Comparison of ENCODE assay signal across 1 cellular context in the genomic region with DNA sequence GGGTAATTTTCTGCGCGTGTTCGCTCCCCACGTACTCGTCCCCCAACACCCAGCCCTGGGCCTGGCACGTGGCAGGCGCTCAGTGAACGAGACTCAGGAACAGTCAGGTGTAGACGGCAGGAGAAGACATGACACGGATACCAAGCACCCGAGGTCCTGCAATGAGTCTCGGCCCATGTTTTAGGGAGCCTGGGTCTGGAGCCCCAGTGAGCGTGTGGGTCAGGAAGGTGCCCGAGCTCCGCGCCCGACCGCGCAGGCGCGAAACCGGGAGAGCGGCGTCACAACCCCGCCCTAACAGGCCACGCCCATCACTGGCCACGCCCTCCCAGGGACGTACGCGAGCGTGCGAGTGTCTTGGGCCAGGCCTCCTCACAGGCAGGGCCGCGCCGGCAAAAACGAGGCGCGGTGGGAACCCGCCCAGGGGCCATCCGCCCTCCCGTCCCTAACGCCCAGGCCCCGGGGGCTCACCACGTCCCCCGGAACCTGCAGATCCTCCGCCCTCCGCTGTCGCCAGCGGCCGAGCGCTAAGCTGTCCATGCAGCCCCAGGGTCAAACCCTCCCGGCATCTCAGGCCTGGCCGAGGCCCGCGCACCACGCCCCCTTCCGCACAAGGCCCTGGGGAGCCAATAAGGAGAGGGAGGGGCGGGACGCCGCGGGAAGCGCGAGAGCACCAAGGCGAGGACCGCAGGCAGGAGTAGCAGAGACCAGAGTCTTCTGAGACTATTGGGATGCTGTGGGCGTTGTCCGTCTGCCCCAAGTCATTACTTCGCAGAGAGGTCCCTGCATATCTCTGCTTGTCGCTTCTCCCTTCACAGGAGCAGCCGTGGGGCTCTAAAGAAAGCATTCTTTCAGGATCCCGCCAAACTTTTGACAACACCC.
TF ChIP-seq lines count a peak whose summit lies in the region.

C10orf143 (minus strand) TSS at position 595 of the 879 bp plus-strand sequence; CDS start at position 537, 58 bp downstream.

TF ChIP-seq in A549, 52 proteins besides CTCF, POLR2A, EP300 and RAD21 (continued from another document):
- 0 out of 2 replicates have a peak, but pooled peaks have one; percentile 52 for TF ChIP-seq HMGXB4 (CRISPR knock-in tag; IDR thresholded peaks at IDR 0.05; ENCODE audit: borderline replicate concordance)
- 0 out of 2 replicates have a peak, but pooled peaks have one; percentile 18 for TF ChIP-seq HOXB13 (CRISPR knock-in tag; IDR thresholded peaks at IDR 0.05; ENCODE audit: low read depth)
- TF ChIP-seq RARB (CRISPR knock-in tag; IDR thresholded peaks at IDR 0.05), result no peak
- no peak for TF ChIP-seq FOXS1 (CRISPR knock-in tag; IDR thresholded peaks at IDR 0.05)
- no peak for TF ChIP-seq KDM1A (IDR thresholded peaks at IDR 0.05; ENCODE audit: low read depth)
- no peak for TF ChIP-seq CEBPB (IDR thresholded peaks at IDR 0.05)
- no peak for TF ChIP-seq TFCP2L1 (CRISPR knock-in tag; IDR thresholded peaks at IDR 0.05)
- TF ChIP-seq FOSB (CRISPR knock-in tag; IDR thresholded peaks at IDR 0.05), result no peak
- peak; percentile 44; the same call in 1 of the 2 replicates for TF ChIP-seq PBX3 (IDR thresholded peaks at IDR 0.05)
- TF ChIP-seq MYC (IDR thresholded peaks at IDR 0.05; ENCODE audit: borderline replicate concordance, low read length), result peak; percentile 76; the same call in 1 of the 2 replicates
- TF ChIP-seq NR3C1 (IDR thresholded peaks at IDR 0.05), result no peak
- TF ChIP-seq EHMT2 (IDR thresholded peaks at IDR 0.05; ENCODE audit: low read depth), result no peak
- TF ChIP-seq HOXB5 (CRISPR knock-in tag; IDR thresholded peaks at IDR 0.05), result no peak
- no peak for TF ChIP-seq GATA3 (IDR thresholded peaks at IDR 0.05; ENCODE audit: borderline replicate concordance)
- TF ChIP-seq ELK1 (IDR thresholded peaks at IDR 0.05; ENCODE audit: low read depth, low read length), result no peak
- no peak for TF ChIP-seq CBX8 (IDR thresholded peaks at IDR 0.05)
- TF ChIP-seq ZSCAN20 (CRISPR knock-in tag; IDR thresholded peaks at IDR 0.05), result no peak
- TF ChIP-seq FOSL2 (IDR thresholded peaks at IDR 0.05), result no peak
- peak; percentile 10; the same call in 1 of the 2 replicates for TF ChIP-seq FOSL2 (CRISPR knock-in tag; IDR thresholded peaks at IDR 0.05)
- TF ChIP-seq JUNB (IDR thresholded peaks at IDR 0.05), result no peak
- no peak for TF ChIP-seq ESRRA (IDR thresholded peaks at IDR 0.05; ENCODE audit: borderline replicate concordance, low read length)
- TF ChIP-seq, protein P1, sequence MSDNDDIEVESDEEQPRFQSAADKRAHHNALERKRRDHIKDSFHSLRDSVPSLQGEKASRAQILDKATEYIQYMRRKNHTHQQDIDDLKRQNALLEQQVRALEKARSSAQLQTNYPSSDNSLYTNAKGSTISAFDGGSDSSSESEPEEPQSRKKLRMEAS (IDR thresholded peaks at IDR 0.05), result peak; percentile 95
- no peak for TF ChIP-seq ATOH8 (CRISPR knock-in tag; IDR thresholded peaks at IDR 0.05; ENCODE audit: low read depth)
- no peak for TF ChIP-seq HEYL (CRISPR knock-in tag; IDR thresholded peaks at IDR 0.05)
- TF ChIP-seq MAFK (IDR thresholded peaks at IDR 0.05; ENCODE audit: partially characterized antibody), result no peak
- TF ChIP-seq NFE2L2 (conservative IDR thresholded peaks at IDR 0.05; ENCODE audit: low read length), result no peak
- no peak for TF ChIP-seq RCOR1 (IDR thresholded peaks at IDR 0.05; ENCODE audit: low read depth, low read length)
- peak; percentile 74 for TF ChIP-seq CHD2 (IDR thresholded peaks at IDR 0.05; ENCODE audit: low read length, partially characterized antibody)
- TF ChIP-seq REST (IDR thresholded peaks at IDR 0.05), result peak; percentile 72
- no peak for TF ChIP-seq EHF (CRISPR knock-in tag; IDR thresholded peaks at IDR 0.05)
- TF ChIP-seq TP53 (CRISPR knock-in tag; IDR thresholded peaks at IDR 0.05), result no peak
- TF ChIP-seq CBX2 (IDR thresholded peaks at IDR 0.05; ENCODE audit: borderline replicate concordance, low read depth), result no peak
- TF ChIP-seq MAZ (IDR thresholded peaks at IDR 0.05; ENCODE audit: borderline replicate concordance, low read depth, low read length), result 0 out of 2 replicates have a peak, but pooled peaks have one; percentile 28
- TF ChIP-seq ZFP36 (IDR thresholded peaks at IDR 0.05; ENCODE audit: borderline replicate concordance, partially characterized antibody), result no peak
- no peak for TF ChIP-seq RNF2 (IDR thresholded peaks at IDR 0.05; ENCODE audit: borderline replicate concordance, low read depth)
- TF ChIP-seq RFX5 (IDR thresholded peaks at IDR 0.05), result no peak
- TF ChIP-seq SMC3 (IDR thresholded peaks at IDR 0.05), result no peak
